In the genomic region with DNA sequence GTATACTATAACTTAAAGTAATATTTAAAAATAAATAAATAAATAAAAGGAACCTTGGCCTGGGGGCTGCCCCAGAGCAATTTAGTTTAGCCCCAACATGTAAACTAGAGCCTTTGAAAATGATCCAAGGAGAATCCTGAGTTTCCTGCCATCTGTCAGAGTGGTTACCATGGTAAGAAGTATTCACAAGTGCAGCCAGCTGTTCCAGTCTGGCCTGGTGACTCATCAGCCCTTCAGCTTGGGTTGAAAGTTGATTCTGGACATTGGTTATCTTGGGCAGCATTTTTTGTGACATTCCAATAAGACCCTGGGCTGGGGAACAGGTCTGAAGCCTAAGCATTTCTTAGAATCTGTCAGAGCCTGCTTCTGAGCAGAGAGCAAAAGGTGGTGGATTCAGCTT, we compare ENCODE assay signal across 11 cellular contexts.
DNase-seq lines count a peak whose midpoint lies in the region; ATAC-seq, FAIRE-seq and TF ChIP-seq lines count a peak whose summit lies in the region.
"Had no signal": no experiment of that assay in that cellular context is flagged by ENCODE, and none has a peak within 500 bp of the region (broad histone marks: within the 10 kb centered on the region; RNA-seq: fewer than 3 reads in every experiment).

No MANE protein-coding gene starts in this region.

- peaks cover 29 to 31% of the 10 kb centered on the region in 2 experiments for H3K4me1 Mint-ChIP-seq in H9

- H3K27ac ChIP-seq in A549 (no peak overlapping the region), SK-N-SH (ENCODE audit: low read depth in 2 of 2, low read length in 1 of 2) (peak overlapping the region in 1 of 2 experiments; percentile 71; a peak in 2 of 4 replicates), right atrium auricular region (no peak overlapping the region), H9 (ENCODE audit: insufficient read length, low read depth, low read length) (no peak overlapping the region)
- H3K27ac ChIP-seq: neutrophil had no signal

- H3K79me2 ChIP-seq in SK-N-SH (ENCODE audit: insufficient read depth) (no peaks in the 10 kb centered on the region), H9 (ENCODE audit: insufficient read depth, low read length) (no peaks in the 10 kb centered on the region)

- no peak overlapping the region for H2BK15ac ChIP-seq in H9 (ENCODE audit: low read depth, low read length)

- H3K9me3 ChIP-seq in A549 (no peaks in the 10 kb centered on the region), SK-N-SH (no peaks in the 10 kb centered on the region), right atrium auricular region (no peaks in the 10 kb centered on the region), H9 (ENCODE audit: control insufficient read depth, low read depth, low read length) (no peaks in the 10 kb centered on the region)
- H3K9me3 ChIP-seq: Caco-2, neutrophil had no signal

- TF ChIP-seq POLR2A in A549 (IDR thresholded peaks at IDR 0.05; ENCODE audit: low read length) (no peak), GM18505 (IDR thresholded peaks at IDR 0.05; ENCODE audit: borderline replicate concordance, extremely low read depth, insufficient read depth, insufficient read length) (no peak)

- H4K20me1 ChIP-seq in SK-N-SH (ENCODE audit: insufficient read depth) = no peaks in the 10 kb centered on the region
- no peaks in the 10 kb centered on the region for H4K20me1 ChIP-seq in H9 (ENCODE audit: control insufficient read depth, insufficient read depth, insufficient read length)

- H2AFZ ChIP-seq in SK-N-SH (ENCODE audit: low read depth) (no peak overlapping the region), H9 (ENCODE audit: low read length) (no peak overlapping the region)
- H2AFZ ChIP-seq: GM23338 had no signal

- H3K4ac ChIP-seq in H9 (ENCODE audit: low read depth, low read length) = no peak overlapping the region

- H2BK20ac ChIP-seq in H9 (ENCODE audit: low read depth, low read length, poor library complexity, severe bottlenecking) = no peak overlapping the region

- H2AK5ac ChIP-seq in H9 (ENCODE audit: insufficient read length, low read length) = no peak overlapping the region

- H3K4me3 Mint-ChIP-seq in H9 = no peak overlapping the region
- H3K4me3 Mint-ChIP-seq: GM23338 had no signal

- no peak overlapping the region for H2BK5ac ChIP-seq in H9 (ENCODE audit: insufficient read length, low read length)

- H3K36me3 Mint-ChIP-seq in H9 (ENCODE audit: insufficient read depth in 1 of 3, low read depth in 3 of 3) = peaks cover 0 to 6% (median 4%) of the 10 kb centered on the region in 3 experiments; a peak in 2 of 7 replicates

- H3K23ac ChIP-seq in H9 (ENCODE audit: insufficient read length, low read depth, low read length) = no peak overlapping the region

- TF ChIP-seq CTCF in A549 (IDR thresholded peaks at IDR 0.05) (no peak), SK-N-SH (IDR thresholded peaks at IDR 0.05) (no peak), right atrium auricular region (IDR thresholded peaks at IDR 0.05) (no peak), H9 (conservative IDR thresholded peaks at IDR 0.05) (no peak)

- H3K79me1 ChIP-seq in H9 (ENCODE audit: insufficient read depth, low read depth, low read length, poor library complexity, severe bottlenecking) = no peaks in the 10 kb centered on the region

- TF ChIP-seq EP300 in A549 (IDR thresholded peaks at IDR 0.05) = no peak
- TF ChIP-seq EP300 in SK-N-SH (IDR thresholded peaks at IDR 0.05; ENCODE audit: borderline replicate concordance in 1 of 2, low read depth in 1 of 2, low read length in 1 of 2) = peak in 1 of 2 experiments; percentile 31; a peak in 1 of 4 replicates

- H3K23me2 ChIP-seq in H9 (ENCODE audit: insufficient read length, low read depth, low read length, poor library complexity, severe bottlenecking) = no peaks in the 10 kb centered on the region

- DNase-seq in A549 (ENCODE audit: low read depth in 1 of 2, low spot score in 1 of 2) (peak; percentile 8), HS-27A (ENCODE audit: low read depth) (peak; percentile 84), SK-N-SH (peak; percentile 15), right atrium auricular region (ENCODE audit: low spot score) (peak; percentile 67), KBM-7 (no peak), H9 (no peak), LoVo (ENCODE audit: low spot score) (no peak)

- H3K4me2 ChIP-seq in A549 = no peak overlapping the region
- H3K4me2 ChIP-seq in SK-N-SH = 0 out of 2 replicates have a peak overlapping the region, but pooled peaks have one; percentile 4
- no peak overlapping the region for H3K4me2 ChIP-seq in H9 (ENCODE audit: insufficient read depth, insufficient read length, low read length)
- H3K4me2 ChIP-seq: GM23338 had no signal

- no peak overlapping the region for H2BK120ac ChIP-seq in H9 (ENCODE audit: low read depth, low read length, poor library complexity, severe bottlenecking)

- H3K4me1 ChIP-seq in A549 (peaks cover 4% of the 10 kb centered on the region; the same call in 1 of the 3 replicates), SK-N-SH (ENCODE audit: control insufficient read depth in 1 of 2, insufficient read depth in 2 of 2, low read depth in 1 of 2, low read length in 1 of 2) (peaks cover 4% of the 10 kb centered on the region in 2 experiments; a peak in 2 of 4 replicates), right atrium auricular region (peaks cover 0 to 13% of the 10 kb centered on the region in 2 donors), H9 (ENCODE audit: insufficient read depth, low read length) (peaks cover 12% of the 10 kb centered on the region)
- H3K4me1 ChIP-seq: Caco-2 had no signal

- H3K36me3 ChIP-seq in SK-N-SH (replicated peaks in 1 of 2; ENCODE audit: control insufficient read depth in 1 of 2, insufficient read depth in 2 of 2, low read length in 1 of 2) (no peaks in the 10 kb centered on the region), right atrium auricular region (no peaks in the 10 kb centered on the region)
- H3K36me3 ChIP-seq: neutrophil had no signal

- H4K91ac ChIP-seq in H9 (ENCODE audit: insufficient read length, low read depth, low read length) = no peak overlapping the region

- peaks cover 5% of the 10 kb centered on the region for H3F3A ChIP-seq in SK-N-SH (replicated peaks; ENCODE audit: insufficient read depth)

- TF ChIP-seq RAD21 in A549 (conservative IDR thresholded peaks at IDR 0.05 in 1 of 2, IDR thresholded peaks at IDR 0.05 in 1 of 2) = no peak
- no peak for TF ChIP-seq RAD21 in SK-N-SH (IDR thresholded peaks at IDR 0.05; ENCODE audit: low read length)

- H3K4me3 ChIP-seq in A549 (no peak overlapping the region), SK-N-SH (ENCODE audit: low read depth in 2 of 2, low read length in 1 of 2) (no peak overlapping the region), right atrium auricular region (no peak overlapping the region)
- H3K4me3 ChIP-seq: GM23338 had no signal

- in situ Hi-C loops in KBM-7 (cut with MboI; ENCODE audit: low pct_unique_long_range_greater_than_20kb, low sequenced_read_pairs) = no loop called here

- H3T11ph ChIP-seq in H9 (ENCODE audit: low read length) = no peak overlapping the region

- ATAC-seq in A549 (no peak), GM18505 (IDR thresholded peaks at IDR 0.05; ENCODE audit: unreplicated experiment) (no peak)
- ATAC-seq: GM23338 had no signal

- no peak overlapping the region for H2BK12ac ChIP-seq in H9 (ENCODE audit: insufficient read length, low read depth, low read length)

- CTCF ChIA-PET in A549 (lab: Yijun Ruan, JAX) = interaction anchor here (0.8 kb wide), 1 partner anchor 109 kb away, joined by 3 read pairs; no protein-coding TSS in a partner anchor
- CTCF ChIA-PET in SK-N-SH (lab: Yijun Ruan, JAX) = no interaction called here

- no peak for FAIRE-seq in A549 (lab: Jason Lieb, UNC)

- no peak overlapping the region for H3K9ac ChIP-seq in SK-N-SH
- H3K9ac ChIP-seq in H9 (ENCODE audit: extremely low read depth, insufficient read length, low read length) = no peak overlapping the region

- POLR2A ChIA-PET in A549 (lab: Yijun Ruan, JAX) (no interaction called here), SK-N-SH (lab: Yijun Ruan, JAX) (no interaction called here)

- H3K27me3 ChIP-seq in SK-N-SH (ENCODE audit: insufficient read depth) (no peaks in the 10 kb centered on the region), right atrium auricular region (no peaks in the 10 kb centered on the region), H9 (ENCODE audit: insufficient read depth, low read length) (no peaks in the 10 kb centered on the region)
- H3K27me3 ChIP-seq: neutrophil had no signal

- H3K9me3 Mint-ChIP-seq in H9 = peaks cover 0 to 3% of the 10 kb centered on the region in 2 experiments; a peak in 1 of 5 replicates
- H3K9me3 Mint-ChIP-seq: GM23338 had no signal

- H3K27ac Mint-ChIP-seq in H9 = peak overlapping the region in 1 of 3 experiments; percentile 36; a peak in 1 of 7 replicates
- H3K27ac Mint-ChIP-seq: GM23338 had no signal

- no peaks in the 10 kb centered on the region for H3K27me3 Mint-ChIP-seq in H9 (ENCODE audit: low read depth)

- no peak overlapping the region for H3K14ac ChIP-seq in H9 (ENCODE audit: insufficient read depth, low read length)

- H4K5ac ChIP-seq in H9 (ENCODE audit: insufficient read length, low read depth, low read length) = no peak overlapping the region

- no peaks in the 10 kb centered on the region for H3K9me2 ChIP-seq in SK-N-SH

- no peak overlapping the region for H3K56ac ChIP-seq in H9 (ENCODE audit: insufficient read length, low read depth, low read length)

- no peak overlapping the region for H4K8ac ChIP-seq in H9 (replicated peaks; ENCODE audit: insufficient read length, low read depth, low read length)

- H3K18ac ChIP-seq in H9 (ENCODE audit: insufficient read length, low read depth, low read length) = no peak overlapping the region

TF ChIP-seq in A549, 52 proteins besides CTCF, POLR2A, EP300 and RAD21 (continues in another document):
- TF ChIP-seq CBX2 (IDR thresholded peaks at IDR 0.05; ENCODE audit: borderline replicate concordance, low read depth) = no peak
- TF ChIP-seq TP53 (CRISPR knock-in tag; IDR thresholded peaks at IDR 0.05) = no peak
- TF ChIP-seq RFX5 (IDR thresholded peaks at IDR 0.05) = no peak
- TF ChIP-seq E2F6 (IDR thresholded peaks at IDR 0.05; ENCODE audit: borderline replicate concordance, low read depth) = no peak

TF ChIP-seq in SK-N-SH, 30 proteins besides CTCF, POLR2A, EP300 and RAD21 (continues in another document):
- TF ChIP-seq GABPA (IDR thresholded peaks at IDR 0.05; ENCODE audit: low read depth) (no peak), ELF1 (IDR thresholded peaks at IDR 0.05) (no peak), FOXM1 (IDR thresholded peaks at IDR 0.05; ENCODE audit: low read depth) (no peak), MXI1 (IDR thresholded peaks at IDR 0.05; ENCODE audit: low read depth, low read length) (no peak), TAF1 (IDR thresholded peaks at IDR 0.05; ENCODE audit: borderline replicate concordance, low read depth, low read length) (no peak), CHD2 (IDR thresholded peaks at IDR 0.05; ENCODE audit: low read length, partially characterized antibody) (no peak)

Comparison
In these comparisons a context has a peak if more than half of its experiments do, and no peak if none do; other contexts are left out.
1. DNase-seq: peak in A549 (2 of 2), HS-27A (single experiment), SK-N-SH (single experiment) and right atrium auricular region (single experiment); none in KBM-7 (single experiment), H9 (single experiment) and LoVo (single experiment).
2. Of the 12 proteins assayed by ChIP-seq in both A549 and SK-N-SH: peak only in A549: none; only in SK-N-SH: FOSL2 and PBX3; in both: none; in neither: 9; mixed calls (peak in some experiments, not most) for 1.